ENCODE assay signal across 23 cellular contexts in the genomic region with DNA sequence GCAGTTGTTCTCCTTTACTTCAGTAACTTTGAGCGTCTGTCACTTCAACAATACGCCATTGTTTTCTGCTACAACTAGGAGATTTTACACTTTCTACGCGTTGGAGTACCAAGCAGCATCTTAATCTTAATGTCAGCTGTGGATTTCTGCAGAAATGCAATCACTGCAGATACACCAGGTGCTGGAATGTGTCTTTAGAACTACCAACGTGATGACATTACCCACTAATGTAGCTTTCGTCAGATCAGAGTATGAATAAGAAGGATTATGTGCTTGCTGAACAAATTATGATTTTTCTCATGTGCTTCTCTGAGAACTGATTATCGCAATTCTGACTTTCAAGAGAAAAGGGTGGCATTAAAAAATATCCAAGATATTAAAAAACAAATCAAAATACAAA.
"Had no signal": no experiment of that assay in that cellular context is flagged by ENCODE, and none has a peak within 500 bp of the region (broad histone marks: within the 10 kb centered on the region; RNA-seq: fewer than 3 reads in every experiment).

No MANE protein-coding gene starts in this region.

- H3K9me3 ChIP-seq: colonic mucosa, esophagus muscularis mucosa, gastrocnemius medialis, gastroesophageal sphincter had no signal

- H3K27ac Mint-ChIP-seq: dendritic cell treated with granulocyte-macrophage colony-stimulating factor and Interleukin-4, amounts not matched to agents 40 ng/mL and 50 ng/mL, for 4 days; effector memory CD8-positive, alpha-beta T cell; endodermal cell had no signal

- H3K9me3 Mint-ChIP-seq: endodermal cell had no signal

- H3K27me3 Mint-ChIP-seq: dendritic cell treated with granulocyte-macrophage colony-stimulating factor and Interleukin-4, amounts not matched to agents 40 ng/mL and 50 ng/mL, for 4 days; effector memory CD8-positive, alpha-beta T cell had no signal

- H3K4me3 ChIP-seq: colonic mucosa, coronary artery, dorsolateral prefrontal cortex, esophagus muscularis mucosa, esophagus squamous epithelium, gastrocnemius medialis, gastroesophageal sphincter, heart left ventricle had no signal

- ATAC-seq: effector memory CD8-positive, alpha-beta T cell; esophagus mucosa; foreskin keratinocyte; gastrocnemius medialis; gastroesophageal sphincter had no signal

- H3K27me3 ChIP-seq: colonic mucosa, dorsolateral prefrontal cortex, esophagus muscularis mucosa, esophagus squamous epithelium, foreskin keratinocyte, gastrocnemius medialis, gastroesophageal sphincter, heart left ventricle had no signal

- H3K36me3 ChIP-seq: colonic mucosa, esophagus muscularis mucosa, esophagus squamous epithelium, gastrocnemius medialis, gastroesophageal sphincter, heart left ventricle had no signal

- H3K4me1 Mint-ChIP-seq: endodermal cell had no signal

- H3K27ac ChIP-seq: colonic mucosa, coronary artery, dorsolateral prefrontal cortex, epithelial cell of prostate, esophagus muscularis mucosa, esophagus squamous epithelium, foreskin keratinocyte, gastrocnemius medialis, gastroesophageal sphincter, heart left ventricle had no signal

- H3K4me1 ChIP-seq: colonic mucosa, esophagus muscularis mucosa, esophagus squamous epithelium, foreskin keratinocyte, gastrocnemius medialis, gastroesophageal sphincter had no signal

- DNase-seq: colonic mucosa; cortex of kidney; dermis blood vessel endothelial cell; dorsolateral prefrontal cortex; effector CD4-positive, alpha-beta T cell; effector CD8-positive, alpha-beta T cell; effector memory CD4-positive, alpha-beta T cell; effector memory CD8-positive, alpha-beta T cell; endodermal cell; erythroblast; esophagus squamous epithelium; foreskin fibroblast; foreskin keratinocyte; foreskin melanocyte; gastrocnemius medialis; glutamatergic neuron; heart left ventricle had no signal

- H3K4me3 Mint-ChIP-seq: dendritic cell treated with granulocyte-macrophage colony-stimulating factor and Interleukin-4, amounts not matched to agents 40 ng/mL and 50 ng/mL, for 4 days; effector memory CD8-positive, alpha-beta T cell; endodermal cell had no signal
